In the genomic region with DNA sequence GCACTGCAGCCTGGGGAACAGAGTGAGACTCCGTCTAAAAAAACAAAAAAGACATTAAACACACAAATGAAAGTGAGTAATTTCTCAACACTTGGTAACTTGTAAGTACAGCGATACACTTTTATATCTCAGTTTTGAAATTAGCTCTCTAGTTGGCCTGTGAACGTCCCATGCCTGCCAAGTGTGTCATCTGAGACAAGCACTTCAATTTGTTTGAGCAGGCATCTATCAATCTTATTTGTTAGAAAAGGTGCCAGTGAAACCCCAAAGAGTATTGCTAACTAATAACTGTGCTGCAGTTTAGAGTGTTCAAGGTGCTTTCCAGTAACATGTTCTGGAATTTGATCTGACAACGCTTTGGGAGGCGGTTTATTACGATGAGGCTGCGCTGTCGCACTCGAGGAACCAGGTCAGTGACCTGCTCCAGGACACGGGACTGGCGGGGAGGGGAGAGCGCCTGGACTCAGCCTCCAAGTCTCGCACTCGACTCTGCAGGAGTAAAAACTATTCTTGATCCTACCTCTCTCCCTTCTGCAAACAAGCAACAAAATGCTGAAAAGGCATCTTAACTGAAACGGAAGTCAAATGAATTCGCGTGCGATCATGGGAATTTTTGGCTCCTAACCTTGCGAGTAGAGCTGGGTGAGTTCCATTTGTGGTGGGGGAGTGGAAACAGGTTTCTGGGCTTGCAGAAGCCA, we compare ENCODE assay signal across 8 cellular contexts. TPM values are rescaled to one million over a fixed set of nuclear protein-coding genes. Genes with fewer than 3 reads are reported as not detected.
A peak's percentile ranks its signal among the peaks of the same experiment; 100 is the strongest.
DNase-seq lines count a peak whose midpoint lies in the region; ATAC-seq and TF ChIP-seq lines count a peak whose summit lies in the region.

No MANE protein-coding gene starts in this region.

- peak overlapping the region; percentile 23 to 95 for H3K27ac Mint-ChIP-seq in stimulated activated naive CD8-positive, alpha-beta T cell treated with anti-CD3 and anti-CD28 coated beads, Interleukin-15, amount 100 ng/mL, for 72 hours

- intact Hi-C loops in dorsolateral prefrontal cortex (cut with DNase I) (loop anchor here (5.0 to 10.0 kb wide), 6 partner anchors 100 to 662 kb away; partner anchors contain the start of gene CTSL (in 2 of the 2)), lower lobe of right lung (cut with DNase I) (no loop called here)

- peaks cover 29% of the 10 kb centered on the region for H3K4me1 ChIP-seq in lower lobe of right lung

- POLR2A ChIA-PET in AG04450 (lab: Yijun Ruan, JAX): interaction anchor here (0.6 kb wide), 1 partner anchor 14 kb away, joined by 5 read pairs; no protein-coding TSS in a partner anchor
- POLR2A ChIA-PET in RWPE1 (lab: Yijun Ruan, JAX; ENCODE audit: low non-redundant PET): interaction anchor here (0.5 kb wide), 2 partner anchors 144 to 147 kb away, joined by 4 to 5 read pairs; partner anchors contain the start of gene NXNL2

- no peak for TF ChIP-seq CTCF in AG04450 (IDR thresholded peaks at IDR 0.05; ENCODE audit: low read depth, low read length)
- no peak for TF ChIP-seq CTCF in RWPE1 (conservative IDR thresholded peaks at IDR 0.05; ENCODE audit: low read depth)
- no peak for TF ChIP-seq CTCF in dorsolateral prefrontal cortex (IDR thresholded peaks at IDR 0.05 in 54 of 56, conservative IDR thresholded peaks at IDR 0.05 in 2 of 56; ENCODE audit: low read depth in 1 of 56, partially characterized antibody in 56 of 56)
- TF ChIP-seq CTCF in lower lobe of right lung (IDR thresholded peaks at IDR 0.05): no peak

- no peaks in the 10 kb centered on the region for H3K9me3 ChIP-seq in AG04450 (ENCODE audit: control insufficient read depth, insufficient read depth, low read length)
- no peaks in the 10 kb centered on the region for H3K9me3 ChIP-seq in lower lobe of right lung

- H3K36me3 ChIP-seq in lower lobe of right lung: no peaks in the 10 kb centered on the region

- H3K4me3 ChIP-seq in AG04450 (ENCODE audit: low read depth, low read length) (peak overlapping the region; percentile 91), dorsolateral prefrontal cortex (peak overlapping the region; percentile 52 to 97 (median 88)), lower lobe of right lung (peak overlapping the region; percentile 87)

- DNase-seq in AG04450 (ENCODE audit: low read depth, low spot score) (no peak), GM19240 (ENCODE audit: insufficient read length, low spot score) (peak; percentile 3), RWPE1 (ENCODE audit: low spot score) (no peak), dorsolateral prefrontal cortex (peak in 3 of 10 donors; percentile 10 to 44 (median 34)), lower lobe of right lung (peak; percentile 70), COLO829 (ENCODE audit: low spot score) (no peak)
- peak; percentile 3 to 12 for DNase-seq in stimulated activated naive CD8-positive, alpha-beta T cell treated with anti-CD3 and anti-CD28 coated beads, Interleukin-15, amount 100 ng/mL, for 72 hours

- CTCF ChIA-PET in AG04450 (lab: Charles Lee) (interaction anchor here (0.6 kb wide), 1 partner anchor 161 kb away, joined by 6 read pairs; no protein-coding TSS in a partner anchor), RWPE1 (lab: Yijun Ruan, JAX) (interaction anchor here (0.6 to 1.5 kb wide), 2 partner anchors 89 to 311 kb away, joined by 3 to 6 read pairs; no protein-coding TSS in a partner anchor)

- H3K4me1 Mint-ChIP-seq in stimulated activated naive CD8-positive, alpha-beta T cell treated with anti-CD3 and anti-CD28 coated beads, Interleukin-15, amount 100 ng/mL, for 72 hours: peaks cover 35% of the 10 kb centered on the region

- H3K27me3 ChIP-seq in AG04450 (ENCODE audit: control insufficient read depth, insufficient read depth, low read length) (no peaks in the 10 kb centered on the region), dorsolateral prefrontal cortex (no peaks in the 10 kb centered on the region), lower lobe of right lung (ENCODE audit: low read depth) (no peaks in the 10 kb centered on the region)

- ATAC-seq in lower lobe of right lung (peak; percentile 43 to 55), HG02610 (IDR thresholded peaks at IDR 0.05; ENCODE audit: unreplicated experiment) (no peak)
- no peak for ATAC-seq in stimulated activated naive CD8-positive, alpha-beta T cell treated with anti-CD3 and anti-CD28 coated beads, Interleukin-15, amount 100 ng/mL, for 72 hours

- H3K27me3 Mint-ChIP-seq in stimulated activated naive CD8-positive, alpha-beta T cell treated with anti-CD3 and anti-CD28 coated beads, Interleukin-15, amount 100 ng/mL, for 72 hours: no peaks in the 10 kb centered on the region

- H3K4me3 Mint-ChIP-seq in stimulated activated naive CD8-positive, alpha-beta T cell treated with anti-CD3 and anti-CD28 coated beads, Interleukin-15, amount 100 ng/mL, for 72 hours: peak overlapping the region; percentile 86 to 98

- H3K27ac ChIP-seq in AG04450 (ENCODE audit: low read depth, low read length) (peak overlapping the region; percentile 52), RWPE1 (peak overlapping the region; percentile 87), dorsolateral prefrontal cortex (peak overlapping the region; percentile 75 to 99 (median 95)), lower lobe of right lung (peak overlapping the region; percentile 90)

- H3K9me3 Mint-ChIP-seq in stimulated activated naive CD8-positive, alpha-beta T cell treated with anti-CD3 and anti-CD28 coated beads, Interleukin-15, amount 100 ng/mL, for 72 hours: no peaks in the 10 kb centered on the region

RNA-seq across cellular contexts. Expression of gene SPIN1, which starts 1.1 kb away (rescaled TPM):
- 93.0 and 119 TPM in 2 replicates for polyA plus RNA-seq in AG04450 (2011; rRNA removed)
- polyA minus RNA-seq in AG04450 (2011; rRNA and poly(A)+ RNA removed): 71.7 and 102 TPM in 2 replicates
- total RNA-seq in dorsolateral prefrontal cortex: 100 to 1,000 TPM in 118 of 120 experiments, 10 to 100 TPM in 2; 96.6 to 238 (median 174) TPM
- 59.5 TPM for total RNA-seq in lower lobe of right lung

Comparison
In these comparisons a context has a peak if more than half of its experiments do, and no peak if none do; other contexts are left out.
1. DNase-seq: peak in GM19240 (single experiment), lower lobe of right lung (single experiment) and stimulated activated naive CD8-positive, alpha-beta T cell treated with anti-CD3 and anti-CD28 coated beads, Interleukin-15, amount 100 ng/mL, for 72 hours (2 of 2); none in AG04450 (single experiment), RWPE1 (single experiment) and COLO829 (single experiment).
2. ATAC-seq: peak in lower lobe of right lung (2 of 2); none in stimulated activated naive CD8-positive, alpha-beta T cell treated with anti-CD3 and anti-CD28 coated beads, Interleukin-15, amount 100 ng/mL, for 72 hours (single experiment) and HG02610 (single experiment).
3. Peak in every context shown above with its lines, with median percentiles within 50 percentile points of each other: H3K27ac ChIP-seq and H3K4me3 ChIP-seq.